8 cellular contexts compared by ENCODE assay signal in genomic region chr2:231786177-231786916, GRCh38. TPM values are rescaled to one million over a fixed set of nuclear protein-coding genes. Genes with fewer than 3 reads are reported as not detected.
DNase-seq lines count a peak whose midpoint lies in the region; ATAC-seq and TF ChIP-seq lines count a peak whose summit lies in the region.

Gene COPS7B (plus strand): TSS chr2:231786445. CDS start chr2:231788571, 2,126 bp downstream.

- H2AFZ ChIP-seq in GM23338 (peak within 1 kb of the TSS; percentile 98), Loucy (ENCODE audit: low read length) (peak within 1 kb of the TSS; percentile 93)

- H3K9ac ChIP-seq in Loucy (ENCODE audit: low read depth, low read length, poor library complexity, severe bottlenecking) = peak within 1 kb of the TSS; percentile 71
- peak within 1 kb of the TSS; percentile 69 to 77 for H3K9ac ChIP-seq in stomach smooth muscle (ENCODE audit: low read length in 2 of 2)

- H3K27me3 Mint-ChIP-seq in GM23338 (ENCODE audit: insufficient read depth, low read depth, poor library complexity) = peaks cover 4% of the 10 kb centered on the region
- H3K27me3 Mint-ChIP-seq in neural crest cell (ENCODE audit: low read depth) = no peaks in the 10 kb centered on the region

- peak; percentile 86 for ATAC-seq in GM23338

- H3K4me1 Mint-ChIP-seq in GM23338 (peaks cover 27% of the 10 kb centered on the region), neural crest cell (peaks cover 42% of the 10 kb centered on the region)

- H3K4me3 ChIP-seq in DOHH2 (ENCODE audit: low read length) (peak within 1 kb of the TSS; percentile 92), GM23338 (peak within 1 kb of the TSS; percentile 98), Loucy (ENCODE audit: low read length, poor library complexity, severe bottlenecking) (peak within 1 kb of the TSS; percentile 89), foreskin fibroblast (ENCODE audit: low read depth in 1 of 2, low read length in 2 of 2) (peak within 1 kb of the TSS; percentile 81 to 87), stomach smooth muscle (ENCODE audit: low read length in 2 of 2) (peak within 1 kb of the TSS; percentile 86 to 92)

- H3K27ac Mint-ChIP-seq in GM23338 (peak within 1 kb of the TSS; percentile 97), neural crest cell (ENCODE audit: unreplicated experiment) (peak within 1 kb of the TSS; percentile 98)

- peak; percentile 96 for DNase-seq in GM23338 (ENCODE audit: low spot score)
- DNase-seq in SIG-M5 (lab: John Stamatoyannopoulos, UW) = peak; percentile 65
- DNase-seq in activated gamma-delta T cell (lab: John Stamatoyannopoulos, UW) = peak; percentile 61
- peak; percentile 78 to 92 for DNase-seq in foreskin fibroblast
- DNase-seq in neural crest cell (ENCODE audit: low read depth, low spot score) = peak; percentile 85

- H3K79me2 ChIP-seq in DOHH2 (ENCODE audit: control insufficient read depth, low read length) (peaks cover 92% of the 10 kb centered on the region), GM23338 (replicated peaks; ENCODE audit: insufficient read depth) (peaks cover 84% of the 10 kb centered on the region), Loucy (ENCODE audit: insufficient read depth, low read length) (peaks cover 56% of the 10 kb centered on the region)

- no peaks in the 10 kb centered on the region for H3K9me3 Mint-ChIP-seq in GM23338
- no peaks in the 10 kb centered on the region for H3K9me3 Mint-ChIP-seq in neural crest cell

- H4K20me1 ChIP-seq in DOHH2 (ENCODE audit: control insufficient read depth, insufficient read depth, low read depth, low read length) (peaks cover 10% of the 10 kb centered on the region), GM23338 (replicated peaks; ENCODE audit: insufficient read depth) (peaks cover 29% of the 10 kb centered on the region; the same call in 1 of the 2 replicates), Loucy (ENCODE audit: insufficient read depth, low read length, poor library complexity, severe bottlenecking) (peaks cover 30% of the 10 kb centered on the region)

- H3K4me2 ChIP-seq in DOHH2 (ENCODE audit: low read length) = peak within 1 kb of the TSS; percentile 90
- H3K4me2 ChIP-seq in GM23338 = peak within 1 kb of the TSS; percentile 99
- peak within 1 kb of the TSS; percentile 99 for H3K4me2 ChIP-seq in Loucy (ENCODE audit: low read depth, low read length, poor library complexity, severe bottlenecking)

- H3K27ac ChIP-seq in DOHH2 (ENCODE audit: low read depth, low read length) = peak within 1 kb of the TSS; percentile 16; the same call in 1 of the 2 replicates
- peak within 1 kb of the TSS; percentile 99 for H3K27ac ChIP-seq in GM23338 (ENCODE audit: low read depth)
- peak within 1 kb of the TSS; percentile 47 for H3K27ac ChIP-seq in stomach smooth muscle (ENCODE audit: low read length)

- no peaks in the 10 kb centered on the region for H3K9me2 ChIP-seq in DOHH2 (replicated peaks; ENCODE audit: control insufficient read depth, low read length)
- H3K9me2 ChIP-seq in GM23338 (ENCODE audit: insufficient read depth) = no peaks in the 10 kb centered on the region
- no peaks in the 10 kb centered on the region for H3K9me2 ChIP-seq in Loucy (replicated peaks; ENCODE audit: low read depth, low read length)

- H3K27me3 ChIP-seq in DOHH2 (ENCODE audit: control insufficient read depth, low read length) (no peaks in the 10 kb centered on the region), GM23338 (ENCODE audit: insufficient read depth) (no peaks in the 10 kb centered on the region), Loucy (ENCODE audit: insufficient read depth, low read length, poor library complexity, severe bottlenecking) (no peaks in the 10 kb centered on the region), stomach smooth muscle (ENCODE audit: control insufficient read depth in 1 of 2, insufficient read depth in 2 of 2, low read length in 2 of 2) (no peaks in the 10 kb centered on the region)

- H3K36me3 ChIP-seq in DOHH2 (ENCODE audit: control insufficient read depth, low read length) = peaks cover 27% of the 10 kb centered on the region
- H3K36me3 ChIP-seq in GM23338 (ENCODE audit: insufficient read depth) = no peaks in the 10 kb centered on the region; the same call in 1 of the 2 replicates
- peaks cover under 1% of the 10 kb centered on the region; the same call in 1 of the 2 replicates for H3K36me3 ChIP-seq in Loucy (ENCODE audit: insufficient read depth, low read length)
- peaks cover 7 to 15% of the 10 kb centered on the region in 2 donors for H3K36me3 ChIP-seq in stomach smooth muscle (ENCODE audit: control insufficient read depth in 2 of 2, insufficient read depth in 2 of 2, low read length in 2 of 2)

- TF ChIP-seq CTCF in DOHH2 (IDR thresholded peaks at IDR 0.05; ENCODE audit: low read depth, low read length, poor library complexity, severe bottlenecking) (peak; percentile 89), GM23338 (conservative IDR thresholded peaks at IDR 0.05; ENCODE audit: low read depth in 2 of 2) (peak; percentile 68 to 88), Loucy (conservative IDR thresholded peaks at IDR 0.05; ENCODE audit: low read length) (peak; percentile 67), foreskin fibroblast (IDR thresholded peaks at IDR 0.05; ENCODE audit: low read depth, low read length) (peak; percentile 28), neural crest cell (conservative IDR thresholded peaks at IDR 0.05) (peak; percentile 65)

- H3F3A ChIP-seq in DOHH2 (ENCODE audit: control insufficient read depth, insufficient read depth) (no peaks in the 10 kb centered on the region), GM23338 (replicated peaks; ENCODE audit: low read depth) (peaks cover 21% of the 10 kb centered on the region), Loucy (ENCODE audit: low read depth) (no peaks in the 10 kb centered on the region)

- H3K9me3 ChIP-seq in DOHH2 (ENCODE audit: control insufficient read depth, insufficient read depth, low read length) (no peaks in the 10 kb centered on the region), Loucy (ENCODE audit: insufficient read depth, low read depth, low read length) (no peaks in the 10 kb centered on the region), stomach smooth muscle (ENCODE audit: control insufficient read depth in 2 of 2, low read length in 2 of 2) (no peaks in the 10 kb centered on the region)

- peaks cover 11% of the 10 kb centered on the region; the same call in 2 of the 3 replicates for H3K36me3 Mint-ChIP-seq in GM23338 (ENCODE audit: low read depth)
- H3K36me3 Mint-ChIP-seq in neural crest cell (ENCODE audit: low read depth) = no peaks in the 10 kb centered on the region

- H3K4me1 ChIP-seq in DOHH2 (ENCODE audit: control insufficient read depth, low read length) (peaks cover 42% of the 10 kb centered on the region), GM23338 (ENCODE audit: insufficient read depth) (peaks cover 23% of the 10 kb centered on the region), Loucy (ENCODE audit: insufficient read depth, low read length, poor library complexity, severe bottlenecking) (peaks cover 39% of the 10 kb centered on the region), stomach smooth muscle (ENCODE audit: control insufficient read depth, insufficient read depth, low read length) (peaks cover 31% of the 10 kb centered on the region)

- H3K4me3 Mint-ChIP-seq in GM23338 = peak within 1 kb of the TSS; percentile 85
- peak within 1 kb of the TSS; percentile 91 for H3K4me3 Mint-ChIP-seq in neural crest cell

TF ChIP-seq in GM23338, 12 proteins besides CTCF, POLR2A, EP300 and RAD21 (continues in another document):
- TF ChIP-seq JUNB (IDR thresholded peaks at IDR 0.05; ENCODE audit: unreplicated experiment) (no peak), NANOG (IDR thresholded peaks at IDR 0.05; ENCODE audit: borderline replicate concordance) (no peak), POLR2AphosphoS5 (IDR thresholded peaks at IDR 0.05; ENCODE audit: low read depth) (peak; percentile 73), REST (IDR thresholded peaks at IDR 0.05; ENCODE audit: unreplicated experiment) (no peak), STAT1 (IDR thresholded peaks at IDR 0.05; ENCODE audit: unreplicated experiment) (no peak), EZH2phosphoT487 (IDR thresholded peaks at IDR 0.05; ENCODE audit: unreplicated experiment) (no peak), CREB1 (CRISPR knock-in tag; IDR thresholded peaks at IDR 0.05; ENCODE audit: low read depth) (peak; percentile 82), ETS1 (IDR thresholded peaks at IDR 0.05) (peak; percentile 86)

RNA-seq across cellular contexts. Expression of gene COPS7B, which starts in this region (rescaled TPM):
- total RNA-seq in GM23338 (2014; rRNA removed; shearing (Covaris generic)) = 61.6 and 63.7 TPM in 2 replicates
- 40.9 and 44.9 TPM in 2 replicates for polyA plus RNA-seq in GM23338 (2016; fragmentation: Nextera tagmentation; extraction: Ambion mirVana)
- 62.9 and 64.1 TPM in 2 replicates for total RNA-seq in neural crest cell

Comparison
In these comparisons a context has a peak if more than half of its experiments do, and no peak if none do; other contexts are left out.
1. Peak in every context shown above with its lines: DNase-seq, ATAC-seq, H3K4me3 ChIP-seq and H3K27ac ChIP-seq.
2. H3K27ac ChIP-seq: peak in every context shown above with its lines; median percentile 99 in GM23338; 47 in stomach smooth muscle; 16 in DOHH2.
3. CTCF ChIP-seq: peak in every context shown above with its lines; median percentile 89 in DOHH2; 78 in GM23338; 67 in Loucy; 65 in neural crest cell; 28 in foreskin fibroblast.